In the genomic region with DNA sequence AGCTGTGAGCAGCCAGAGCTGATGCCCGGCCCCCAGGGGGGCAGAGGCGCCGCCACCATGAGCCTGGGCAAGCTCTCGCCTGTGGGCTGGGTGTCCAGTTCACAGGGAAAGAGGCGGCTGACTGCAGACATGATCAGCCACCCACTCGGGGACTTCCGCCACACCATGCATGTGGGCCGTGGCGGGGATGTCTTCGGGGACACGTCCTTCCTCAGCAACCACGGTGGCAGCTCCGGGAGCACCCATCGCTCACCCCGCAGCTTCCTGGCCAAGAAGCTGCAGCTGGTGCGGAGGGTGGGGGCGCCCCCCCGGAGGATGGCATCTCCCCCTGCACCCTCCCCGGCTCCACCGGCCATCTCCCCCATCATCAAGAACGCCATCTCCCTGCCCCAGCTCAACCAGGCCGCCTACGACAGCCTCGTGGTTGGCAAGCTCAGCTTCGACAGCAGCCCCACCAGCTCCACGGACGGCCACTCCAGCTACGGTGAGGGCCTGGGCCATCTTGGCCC, we compare ENCODE assay signal across 10 cellular contexts. TPM values are rescaled to one million over a fixed set of nuclear protein-coding genes. Genes with fewer than 3 reads are reported as not detected.
DNase-seq lines count a peak whose midpoint lies in the region; FAIRE-seq and TF ChIP-seq lines count a peak whose summit lies in the region.
"Had no signal": no experiment of that assay in that cellular context is flagged by ENCODE, and none has a peak within 500 bp of the region (broad histone marks: within the 10 kb centered on the region; RNA-seq: fewer than 3 reads in every experiment).

No MANE protein-coding gene starts in this region.

- H3K56ac ChIP-seq in mesendoderm (ENCODE audit: low read length), result no peak overlapping the region

- no peak overlapping the region for H3K9ac ChIP-seq in mesendoderm (ENCODE audit: low read length)

- H3K4ac ChIP-seq in mesendoderm (ENCODE audit: low read depth, low read length), result no peak overlapping the region

- H3K4me1 ChIP-seq in esophagus squamous epithelium, result peaks cover 70 to 93% (median 79%) of the 10 kb centered on the region in 3 donors
- H3K4me1 ChIP-seq in mesendoderm (ENCODE audit: control insufficient read depth, low read depth, low read length), result peaks cover 35% of the 10 kb centered on the region

- intact Hi-C loops in esophagus squamous epithelium (cut with DNase I), result no loop called here

- H3K36me3 ChIP-seq in esophagus squamous epithelium, result peaks cover 22 to 38% (median 23%) of the 10 kb centered on the region in 3 donors
- peaks cover 13% of the 10 kb centered on the region for H3K36me3 ChIP-seq in mesendoderm (ENCODE audit: control insufficient read depth, insufficient read depth, low read length)

- peaks cover 0 to 7% (median 0%) of the 10 kb centered on the region in 4 donors for H3K27me3 ChIP-seq in esophagus squamous epithelium
- H3K27me3 ChIP-seq in mesendoderm (ENCODE audit: insufficient read depth, low read length, poor library complexity), result no peaks in the 10 kb centered on the region

- H2AK5ac ChIP-seq in mesendoderm (ENCODE audit: low read length), result no peak overlapping the region

- TF ChIP-seq CTCF in esophagus squamous epithelium (IDR thresholded peaks at IDR 0.05), result no peak

- WGBS in esophagus squamous epithelium, 2 donors, result 44 to 60% methylated on average over 2 to 5 of the region's 28 CpGs
- no CpG with 5 or more reads among the region's 28 CpGs for WGBS in mesendoderm (ENCODE audit: extremely low coverage, insufficient coverage, low lambda C conversion rate)

- no peak for DNase-seq in GM12891 (ENCODE audit: insufficient read length, low spot score)
- DNase-seq in activated CD8-positive, alpha-beta memory T cell treated with anti-CD3 and anti-CD28 coated beads, Interleukin-2, amount 50 U/mL, for 4 hours, result peak; percentile 46
- DNase-seq in esophagus squamous epithelium (lab: John Stamatoyannopoulos, UW), result no peak
- DNase-seq in stimulated activated CD4-positive, alpha-beta T cell treated with anti-CD3 and anti-CD28 coated beads, Interleukin-1b, Interleukin-23, amount 100 ng/mL, for 48 hours, result peak; percentile 22
- DNase-seq in AML-193 (lab: John Stamatoyannopoulos, UW), result no peak
- no peak for DNase-seq in iPS-NIHi7 (ENCODE audit: extremely low spot score)
- no peak for DNase-seq in mesendoderm
- no peak for DNase-seq in superior temporal gyrus (ENCODE audit: extremely low spot score)
- DNase-seq: NCI-H2227 treated with DMSO at 0.1 percent for 48 hours had no signal

- no peak overlapping the region for H2BK15ac ChIP-seq in mesendoderm (replicated peaks; ENCODE audit: low read depth)

- H3K4me3 ChIP-seq in esophagus squamous epithelium (peak overlapping the region in 1 of 4 donors; percentile 13), mesendoderm (ENCODE audit: low read length) (no peak overlapping the region)
- H3K4me3 ChIP-seq: GM23338 had no signal

- no peaks in the 10 kb centered on the region for H3K9me3 ChIP-seq in esophagus squamous epithelium

- no peak overlapping the region for H3K23ac ChIP-seq in mesendoderm (ENCODE audit: low read length)

- H3K27ac ChIP-seq in esophagus squamous epithelium (peak overlapping the region; percentile 52 to 99 (median 74)), mesendoderm (ENCODE audit: low read depth, low read length) (no peak overlapping the region)

- H3K4me2 ChIP-seq in mesendoderm (ENCODE audit: low read length), result no peak overlapping the region
- H3K4me2 ChIP-seq: GM23338 had no signal

- H2BK5ac ChIP-seq in mesendoderm (ENCODE audit: low read length), result no peak overlapping the region

- no peak overlapping the region for H2BK120ac ChIP-seq in mesendoderm (ENCODE audit: low read depth, low read length)

- no peak overlapping the region for H4K8ac ChIP-seq in mesendoderm (ENCODE audit: low read depth, low read length)

- H4K5ac ChIP-seq in mesendoderm (ENCODE audit: low read length), result no peak overlapping the region

- TF ChIP-seq POLR2A in GM12891 (IDR thresholded peaks at IDR 0.05; ENCODE audit: low read depth, low read length) (no peak), esophagus squamous epithelium (IDR thresholded peaks at IDR 0.05) (no peak)

- H3K79me2 ChIP-seq in mesendoderm (ENCODE audit: control insufficient read depth, insufficient read depth, low read length), result peaks cover 35% of the 10 kb centered on the region

- peak; percentile 75 for FAIRE-seq in GM12891 (lab: Jason Lieb, UNC)

- peaks cover 23% of the 10 kb centered on the region for H3K79me1 ChIP-seq in mesendoderm (ENCODE audit: low read length)

- no peak overlapping the region for H3K18ac ChIP-seq in mesendoderm (ENCODE audit: low read length)

TF ChIP-seq in GM12891, 5 proteins besides CTCF, POLR2A, EP300 and RAD21:
- no peak for TF ChIP-seq SPI1 (IDR thresholded peaks at IDR 0.05; ENCODE audit: low read depth, low read length)
- TF ChIP-seq PAX5 (IDR thresholded peaks at IDR 0.05; ENCODE audit: insufficient read depth, low read length, severe bottlenecking), result no peak
- TF ChIP-seq POLR2AphosphoS5 (IDR thresholded peaks at IDR 0.05; ENCODE audit: low read depth, low read length), result no peak
- no peak for TF ChIP-seq POU2F2 (IDR thresholded peaks at IDR 0.05; ENCODE audit: low read depth, low read length)
- TF ChIP-seq TAF1 (IDR thresholded peaks at IDR 0.05; ENCODE audit: low read depth, low read length), result no peak

RNA-seq across cellular contexts. Expression of a gene that starts 6.1 kb away (rescaled TPM):
- polyA plus RNA-seq in GM12891 (2012; ENCODE audit: low read depth, missing spikeins), result not detected
- 10 to 100 TPM; 40.6 to 89.4 (median 53.8) TPM for total RNA-seq in esophagus squamous epithelium
- 70.7 TPM for polyA plus RNA-seq in mesendoderm (2013, experiment 1 of 2)
- polyA plus RNA-seq in mesendoderm (2013, experiment 2 of 2), result 66.2 TPM

RNA-seq across cellular contexts. Expression of a gene that starts 13.5 kb away (rescaled TPM):
- polyA plus RNA-seq in GM12891 (2012; ENCODE audit: low read depth, missing spikeins), result 1.1 TPM
- total RNA-seq in esophagus squamous epithelium, result not detected
- polyA plus RNA-seq in mesendoderm (2013, experiment 1 of 2), result not detected
- polyA plus RNA-seq in mesendoderm (2013, experiment 2 of 2), result not detected
- total RNA-seq: GM23338 had no signal
- polyA plus RNA-seq: GM23338 had no signal

RNA-seq across cellular contexts. Expression of a gene that starts 42.3 kb away (rescaled TPM):
- 44.9 TPM for polyA plus RNA-seq in GM12891 (2012; ENCODE audit: low read depth, missing spikeins)
- total RNA-seq in esophagus squamous epithelium, result 10 to 100 TPM; 32.2 to 54.3 (median 39.5) TPM
- 23.0 TPM for polyA plus RNA-seq in mesendoderm (2013, experiment 1 of 2)
- 23.5 TPM for polyA plus RNA-seq in mesendoderm (2013, experiment 2 of 2)

RNA-seq across cellular contexts. Expression of a gene that starts 47.2 kb away (rescaled TPM):
- polyA plus RNA-seq in GM12891 (2012; ENCODE audit: low read depth, missing spikeins), result not detected
- total RNA-seq in esophagus squamous epithelium, result 10 to 100 TPM; 11.6 to 24.1 (median 20.9) TPM
- polyA plus RNA-seq in mesendoderm (2013, experiment 1 of 2), result 5.6 TPM
- 5.8 TPM for polyA plus RNA-seq in mesendoderm (2013, experiment 2 of 2)

Comparison
In these comparisons a context has a peak if more than half of its experiments do, and no peak if none do; other contexts are left out.
1. DNase-seq: peak in activated CD8-positive, alpha-beta memory T cell treated with anti-CD3 and anti-CD28 coated beads, Interleukin-2, amount 50 U/mL, for 4 hours (single experiment) and stimulated activated CD4-positive, alpha-beta T cell treated with anti-CD3 and anti-CD28 coated beads, Interleukin-1b, Interleukin-23, amount 100 ng/mL, for 48 hours (single experiment); none in GM12891 (single experiment), esophagus squamous epithelium (single experiment), AML-193 (0 of 2), iPS-NIHi7 (single experiment), mesendoderm (single experiment) and superior temporal gyrus (single experiment).